In genomic region chr11:119052163-119052814, GRCh38 we compare ENCODE assay signal across 18 cellular contexts. TPM values are rescaled to one million over a fixed set of nuclear protein-coding genes. Genes with fewer than 3 reads are reported as not detected.
DNase-seq lines count a peak whose midpoint lies in the region; ATAC-seq, FAIRE-seq and TF ChIP-seq lines count a peak whose summit lies in the region.
"Had no signal": no experiment of that assay in that cellular context is flagged by ENCODE, and none has a peak within 500 bp of the region (broad histone marks: within the 10 kb centered on the region; RNA-seq: fewer than 3 reads in every experiment).

No MANE protein-coding gene starts in this region.

- SMC1A ChIA-PET in GM12878 (lab: Charles Lee; ENCODE audit: uncharacterized antibody, unreplicated experiment): interaction anchor here (0.6 to 1.6 kb wide), 4 partner anchors 9 to 263 kb away, joined by 3 to 6 read pairs (median 4); partner anchors contain the start of gene VPS11

- no peak for DNase-seq in activated T-cell treated with anti-CD3 and anti-CD28 coated beads, Interleukin-2, amount 50 U/mL, for 24 hours
- no peak for DNase-seq in activated T-cell treated with anti-CD3 and anti-CD28 coated beads, Interleukin-2, amount 50 U/mL, for 4 hours
- DNase-seq in GM12878 (ENCODE audit: low read depth, low spot score) (no peak), spleen (peak; percentile 42), GM20000 (ENCODE audit: low spot score) (no peak), coronary artery (ENCODE audit: low spot score) (no peak)
- no peak for DNase-seq in stimulated activated CD4-positive, alpha-beta T cell treated with anti-CD3 and anti-CD28 coated beads, Interleukin-4, amount 100 ng/mL, for 24 hours
- DNase-seq: activated naive CD8-positive, alpha-beta T cell treated with anti-CD3 and anti-CD28 coated beads, Interleukin-2, amount 10 ng/mL, durations not matched to agents 7 days and 5 days; brain microvascular endothelial cell; DMS79; heart right ventricle; MG63; natural killer cell; NCI-H187; psoas muscle; trophoblast cell had no signal

- H3K27ac ChIP-seq in GM12878 (ENCODE audit: control insufficient read depth, insufficient read depth) (peak overlapping the region; percentile 71), spleen (no peak overlapping the region), coronary artery (no peak overlapping the region)
- H3K27ac ChIP-seq: brain microvascular endothelial cell, heart right ventricle, psoas muscle had no signal

- H3K9me3 Mint-ChIP-seq in activated T-cell treated with anti-CD3 and anti-CD28 coated beads, Interleukin-2, amount 50 U/mL, for 24 hours: no peaks in the 10 kb centered on the region
- no peaks in the 10 kb centered on the region for H3K9me3 Mint-ChIP-seq in activated T-cell treated with anti-CD3 and anti-CD28 coated beads, Interleukin-2, amount 50 U/mL, for 4 hours
- H3K9me3 Mint-ChIP-seq: activated naive CD8-positive, alpha-beta T cell treated with anti-CD3 and anti-CD28 coated beads, Interleukin-2, amount 10 ng/mL, durations not matched to agents 7 days and 5 days; natural killer cell had no signal

- H3K4me1 Mint-ChIP-seq in activated T-cell treated with anti-CD3 and anti-CD28 coated beads, Interleukin-2, amount 50 U/mL, for 24 hours (ENCODE audit: low read depth): peaks cover 53% of the 10 kb centered on the region
- peaks cover 35% of the 10 kb centered on the region for H3K4me1 Mint-ChIP-seq in activated T-cell treated with anti-CD3 and anti-CD28 coated beads, Interleukin-2, amount 50 U/mL, for 4 hours (ENCODE audit: low read depth)

- in situ Hi-C loops in GM12878 (cut with MboI): no loop called here

- TF ChIP-seq EP300 in GM12878 (IDR thresholded peaks at IDR 0.05; ENCODE audit: borderline replicate concordance in 1 of 2, control insufficient read depth in 1 of 2, low read depth in 2 of 2, low read length in 2 of 2): no peak

- H3K9ac ChIP-seq in GM12878 (ENCODE audit: control insufficient read depth, insufficient read depth, low read length): peak overlapping the region; percentile 24; the same call in 1 of the 2 replicates

- H3K4me1 ChIP-seq in GM12878 (ENCODE audit: control insufficient read depth, insufficient read depth, low read length): peaks cover 33% of the 10 kb centered on the region
- H3K4me1 ChIP-seq in spleen: peaks cover 13 to 45% (median 19%) of the 10 kb centered on the region in 6 donors

- intact Hi-C loops in GM12878 (cut with micrococcal nuclease; ENCODE audit: unreplicated experiment) (no loop called here), spleen (cut with DNase I; ENCODE audit: low total_unique reads) (no loop called here)

- no TSS peak for BruUV-seq in GM12878 (replicated peaks; lab: Mats Ljungman, UMichigan)

- no peaks in the 10 kb centered on the region for H4K20me1 ChIP-seq in GM12878 (ENCODE audit: control insufficient read depth, insufficient read depth)

- peak overlapping the region; percentile 20 for H3K4me3 Mint-ChIP-seq in activated T-cell treated with anti-CD3 and anti-CD28 coated beads, Interleukin-2, amount 50 U/mL, for 24 hours
- H3K4me3 Mint-ChIP-seq in activated T-cell treated with anti-CD3 and anti-CD28 coated beads, Interleukin-2, amount 50 U/mL, for 4 hours: no peak overlapping the region
- H3K4me3 Mint-ChIP-seq: activated naive CD8-positive, alpha-beta T cell treated with anti-CD3 and anti-CD28 coated beads, Interleukin-2, amount 10 ng/mL, durations not matched to agents 7 days and 5 days; natural killer cell had no signal

- H3K36me3 Mint-ChIP-seq in activated T-cell treated with anti-CD3 and anti-CD28 coated beads, Interleukin-2, amount 50 U/mL, for 24 hours (ENCODE audit: low read depth): peaks cover 95% of the 10 kb centered on the region
- H3K36me3 Mint-ChIP-seq in activated T-cell treated with anti-CD3 and anti-CD28 coated beads, Interleukin-2, amount 50 U/mL, for 4 hours (ENCODE audit: insufficient read depth): peaks cover 64% of the 10 kb centered on the region

- H3K4me3 ChIP-seq in GM12878: peak overlapping the region; percentile 43; the same call in 1 of the 2 replicates
- H3K4me3 ChIP-seq in spleen: no peak overlapping the region
- no peak overlapping the region for H3K4me3 ChIP-seq in coronary artery
- H3K4me3 ChIP-seq: heart right ventricle, lung, MG63, psoas muscle had no signal

- H3K36me3 ChIP-seq in GM12878 (ENCODE audit: control insufficient read depth in 2 of 2, insufficient read depth in 2 of 2, low read length in 1 of 2) (peaks cover 39% of the 10 kb centered on the region in 2 experiments), spleen (peaks cover 4 to 82% (median 77%) of the 10 kb centered on the region in 6 donors)

- RAD21 ChIA-PET in GM12878 (lab: Charles Lee; ENCODE audit: unreplicated experiment): interaction anchor here (0.8 to 2.8 kb wide), 5 partner anchors 14 to 269 kb away, joined by 3 to 20 read pairs (median 4); partner anchors contain the start of genes HMBS and VPS11

- ATAC-seq in activated T-cell treated with anti-CD3 and anti-CD28 coated beads, Interleukin-2, amount 50 U/mL, for 4 hours: no peak
- ATAC-seq in HG02588 (IDR thresholded peaks at IDR 0.05; ENCODE audit: unreplicated experiment): peak; percentile 6
- no peak for ATAC-seq in GM12878
- ATAC-seq: heart right ventricle, natural killer cell, psoas muscle had no signal

- H3K4me2 ChIP-seq in GM12878 (ENCODE audit: control insufficient read depth, insufficient read depth): peak overlapping the region; percentile 61

- no peak for TF ChIP-seq POLR2A in GM12878 (IDR thresholded peaks at IDR 0.05; ENCODE audit: low read depth, low read length)
- TF ChIP-seq POLR2A in spleen (IDR thresholded peaks at IDR 0.05): no peak

- FAIRE-seq in GM12878 (lab: Jason Lieb, UNC): no peak

- no peaks in the 10 kb centered on the region for H3K27me3 Mint-ChIP-seq in activated T-cell treated with anti-CD3 and anti-CD28 coated beads, Interleukin-2, amount 50 U/mL, for 24 hours
- no peaks in the 10 kb centered on the region for H3K27me3 Mint-ChIP-seq in activated T-cell treated with anti-CD3 and anti-CD28 coated beads, Interleukin-2, amount 50 U/mL, for 4 hours (ENCODE audit: low read depth)
- H3K27me3 Mint-ChIP-seq: activated naive CD8-positive, alpha-beta T cell treated with anti-CD3 and anti-CD28 coated beads, Interleukin-2, amount 10 ng/mL, durations not matched to agents 7 days and 5 days had no signal

- WGBS in GM12878 (ENCODE audit: insufficient coverage, insufficient replicate concordance, low lambda C conversion rate, missing lambda C conversion rate): 64% methylated on average over 23 of the region's 23 CpGs
- 89 to 94% (median 90%) methylated on average over 22 to 23 of the region's 23 CpGs for WGBS in spleen, 5 donors

- POLR2A ChIA-PET in GM12878 (lab: Charles Lee): interaction anchor here (0.6 to 2.3 kb wide), 10 partner anchors 9 to 57 kb away, joined by 3 to 14 read pairs (median 6); partner anchors contain the start of genes HMBS, RPS25, TRAPPC4 and VPS11

- no peak for TF ChIP-seq RAD21 in GM12878 (IDR thresholded peaks at IDR 0.05; ENCODE audit: insufficient read depth, low read depth, low read length)

- peak overlapping the region; percentile 63 for H3K27ac Mint-ChIP-seq in activated T-cell treated with anti-CD3 and anti-CD28 coated beads, Interleukin-2, amount 50 U/mL, for 24 hours
- H3K27ac Mint-ChIP-seq: activated naive CD8-positive, alpha-beta T cell treated with anti-CD3 and anti-CD28 coated beads, Interleukin-2, amount 10 ng/mL, durations not matched to agents 7 days and 5 days had no signal

- CTCF ChIA-PET in GM12878 (lab: Yijun Ruan, JAX): interaction anchor here (0.9 to 1.9 kb wide), 5 partner anchors 15 to 41 kb away, joined by 3 to 6 read pairs (median 4); partner anchors contain the start of genes RPS25, SLC37A4, TRAPPC4 and VPS11

- H3K27me3 ChIP-seq in GM12878 (replicated peaks in 1 of 2; ENCODE audit: control insufficient read depth in 2 of 2, insufficient read depth in 2 of 2, low read length in 1 of 2): no peaks in the 10 kb centered on the region
- no peaks in the 10 kb centered on the region for H3K27me3 ChIP-seq in spleen (replicated peaks in 1 of 7)
- H3K27me3 ChIP-seq: brain microvascular endothelial cell, heart right ventricle, MG63 had no signal

- no peaks in the 10 kb centered on the region for H3K9me3 ChIP-seq in GM12878 (replicated peaks; ENCODE audit: control insufficient read depth, insufficient read depth, low read length)
- H3K9me3 ChIP-seq in spleen: no peaks in the 10 kb centered on the region
- H3K9me3 ChIP-seq: heart right ventricle, MG63, psoas muscle had no signal

- H2AFZ ChIP-seq in GM12878 (ENCODE audit: control insufficient read depth, low read depth, low read length): peak overlapping the region; percentile 9; the same call in 1 of the 2 replicates

- TF ChIP-seq CTCF in GM12878 (IDR thresholded peaks at IDR 0.05 in 2 of 3, conservative IDR thresholded peaks at IDR 0.05 in 1 of 3; ENCODE audit: control insufficient read depth in 2 of 3, extremely low read depth in 1 of 3, insufficient read depth in 1 of 3, low read depth in 3 of 3, low read length in 3 of 3): no peak
- no peak for TF ChIP-seq CTCF in spleen (IDR thresholded peaks at IDR 0.05 in 8 of 11, conservative IDR thresholded peaks at IDR 0.05 in 3 of 11)
- no peak for TF ChIP-seq CTCF in GM20000 (IDR thresholded peaks at IDR 0.05; ENCODE audit: extremely low read depth, missing control alignments)
- no peak for TF ChIP-seq CTCF in coronary artery (IDR thresholded peaks at IDR 0.05)

- peaks cover 37% of the 10 kb centered on the region for H3K79me2 ChIP-seq in GM12878 (ENCODE audit: control insufficient read depth, insufficient read depth, low read length)

RNA-seq across cellular contexts. Expression of gene HYOU1, which starts 4.7 kb away (rescaled TPM):
- 100 to 1,000 TPM; 249 to 309 (median 260) TPM for total RNA-seq in activated T-cell treated with anti-CD3 and anti-CD28 coated beads, Interleukin-2, amount 50 U/mL, for 4 hours
- total RNA-seq in GM12878 (2013; cell fraction: nucleolus; rRNA removed): 90.5 and 95.1 TPM in 2 replicates
- total RNA-seq in GM12878 (2014; rRNA removed): 90.7 and 94.9 TPM in 2 replicates
- total RNA-seq in GM12878 (2014; rRNA removed; fragmentation: Illumina TruSeq; extraction: Trizol): 80.8 and 91.5 TPM in 2 replicates
- total RNA-seq in GM12878 (2021): 133 and 156 TPM in 2 replicates
- polyA plus RNA-seq in GM12878 (2011; ENCODE audit: low read depth): 59.9 TPM
- polyA plus RNA-seq in GM12878 (2011; rRNA removed): 74.8 and 119 TPM in 2 replicates
- 141 and 144 TPM in 2 replicates for polyA plus RNA-seq in GM12878 (2011; cell fraction: cytosol; rRNA removed)
- polyA plus RNA-seq in GM12878 (2011; cell fraction: nucleus; rRNA removed): 124 and 149 TPM in 2 replicates
- 70.3 and 94.8 TPM in 2 replicates for polyA plus RNA-seq in GM12878 (2012)
- 93.2 and 121 TPM in 2 replicates for polyA plus RNA-seq in GM12878 (2014; fragmentation: Illumina TruSeq; extraction: Trizol)
- polyA plus RNA-seq in GM12878 (2014; fragmentation: Nextera tagmentation; extraction: Ambion mirVana): 10 to 100 TPM; 15.4 to 46.3 TPM
- polyA plus RNA-seq in GM12878 (2014; rRNA removed): 99.4 and 116 TPM in 2 replicates
- 100 to 1,000 TPM; 154 to 157 TPM for polyA plus RNA-seq in GM12878 (2016; fragmentation: Nextera tagmentation; extraction: Ambion mirVana)
- polyA minus RNA-seq in GM12878 (2011; rRNA and poly(A)+ RNA removed): 118 and 166 TPM in 2 replicates
- 59.7 and 60.1 TPM in 2 replicates for polyA minus RNA-seq in GM12878 (2011; cell fraction: cytosol; rRNA and poly(A)+ RNA removed)
- polyA minus RNA-seq in GM12878 (2011; cell fraction: nucleus; rRNA and poly(A)+ RNA removed): 34.5 and 59.4 TPM in 2 replicates
- total RNA-seq in spleen: 100 to 1,000 TPM in 3 of 7 donors, 10 to 100 TPM in 4; 48.2 to 131 (median 80.8) TPM
- 10 to 100 TPM; 12.3 to 22.7 (median 15.5) TPM for polyA plus RNA-seq in spleen

RNA-seq across cellular contexts. Expression of gene VPS11, which starts 15.3 kb away (rescaled TPM):
- 10 to 100 TPM; 24.1 to 31.5 (median 30.0) TPM for total RNA-seq in activated T-cell treated with anti-CD3 and anti-CD28 coated beads, Interleukin-2, amount 50 U/mL, for 4 hours
- 28.5 and 34.5 TPM in 2 replicates for total RNA-seq in GM12878 (2013; cell fraction: nucleolus; rRNA removed)
- total RNA-seq in GM12878 (2014; rRNA removed): 24.2 and 25.3 TPM in 2 replicates
- total RNA-seq in GM12878 (2014; rRNA removed; fragmentation: Illumina TruSeq; extraction: Trizol): 24.4 and 24.9 TPM in 2 replicates
- total RNA-seq in GM12878 (2021): 22.9 and 25.9 TPM in 2 replicates
- 26.6 TPM for polyA plus RNA-seq in GM12878 (2011; ENCODE audit: low read depth)
- polyA plus RNA-seq in GM12878 (2011; rRNA removed): 8.1 and 15.8 TPM in 2 replicates
- polyA plus RNA-seq in GM12878 (2011; cell fraction: cytosol; rRNA removed): 22.4 and 23.1 TPM in 2 replicates
- polyA plus RNA-seq in GM12878 (2011; cell fraction: nucleus; rRNA removed): 38.6 and 45.8 TPM in 2 replicates
- polyA plus RNA-seq in GM12878 (2012): 28.0 and 30.9 TPM in 2 replicates
- 25.1 and 25.8 TPM in 2 replicates for polyA plus RNA-seq in GM12878 (2014; fragmentation: Illumina TruSeq; extraction: Trizol)
- polyA plus RNA-seq in GM12878 (2014; fragmentation: Nextera tagmentation; extraction: Ambion mirVana): 10 to 100 TPM; 18.3 to 18.9 TPM
- 26.4 and 30.3 TPM in 2 replicates for polyA plus RNA-seq in GM12878 (2014; rRNA removed)
- polyA plus RNA-seq in GM12878 (2016; fragmentation: Nextera tagmentation; extraction: Ambion mirVana): 10 to 100 TPM; 24.6 to 26.2 TPM
- 23.1 and 26.7 TPM in 2 replicates for polyA minus RNA-seq in GM12878 (2011; rRNA and poly(A)+ RNA removed)
- polyA minus RNA-seq in GM12878 (2011; cell fraction: cytosol; rRNA and poly(A)+ RNA removed): 6.8 and 11.9 TPM in 2 replicates
- polyA minus RNA-seq in GM12878 (2011; cell fraction: nucleus; rRNA and poly(A)+ RNA removed): 11.0 and 19.9 TPM in 2 replicates
- total RNA-seq in spleen: 10 to 100 TPM; 30.1 to 48.7 (median 44.8) TPM
- polyA plus RNA-seq in spleen: 10 to 100 TPM; 41.8 to 66.7 (median 42.4) TPM

RNA-seq across cellular contexts. Expression of gene SLC37A4, which starts 21.6 kb away (rescaled TPM):
- 10 to 100 TPM; 10.1 to 13.8 (median 13.5) TPM for total RNA-seq in activated T-cell treated with anti-CD3 and anti-CD28 coated beads, Interleukin-2, amount 50 U/mL, for 4 hours
- total RNA-seq in GM12878 (2013; cell fraction: nucleolus; rRNA removed): 37.1 and 38.5 TPM in 2 replicates
- total RNA-seq in GM12878 (2014; rRNA removed): 15.5 and 17.1 TPM in 2 replicates
- 11.5 and 11.6 TPM in 2 replicates for total RNA-seq in GM12878 (2014; rRNA removed; fragmentation: Illumina TruSeq; extraction: Trizol)
- 19.2 and 20.6 TPM in 2 replicates for total RNA-seq in GM12878 (2021)
- 13.3 TPM for polyA plus RNA-seq in GM12878 (2011; ENCODE audit: low read depth)
- 22.0 and 29.7 TPM in 2 replicates for polyA plus RNA-seq in GM12878 (2011; rRNA removed)
- 45.9 and 47.6 TPM in 2 replicates for polyA plus RNA-seq in GM12878 (2011; cell fraction: cytosol; rRNA removed)
- polyA plus RNA-seq in GM12878 (2011; cell fraction: nucleus; rRNA removed): 136 and 177 TPM in 2 replicates
- polyA plus RNA-seq in GM12878 (2012): 13.9 and 18.0 TPM in 2 replicates
- polyA plus RNA-seq in GM12878 (2014; fragmentation: Illumina TruSeq; extraction: Trizol): 16.4 and 20.1 TPM in 2 replicates
- 10 to 100 TPM; 11.9 to 12.1 TPM for polyA plus RNA-seq in GM12878 (2014; fragmentation: Nextera tagmentation; extraction: Ambion mirVana)
- 25.3 and 25.8 TPM in 2 replicates for polyA plus RNA-seq in GM12878 (2014; rRNA removed)
- polyA plus RNA-seq in GM12878 (2016; fragmentation: Nextera tagmentation; extraction: Ambion mirVana): 10 to 100 TPM; 24.2 to 27.8 TPM
- 40.1 and 45.7 TPM in 2 replicates for polyA minus RNA-seq in GM12878 (2011; rRNA and poly(A)+ RNA removed)
- 5.3 and 8.1 TPM in 2 replicates for polyA minus RNA-seq in GM12878 (2011; cell fraction: cytosol; rRNA and poly(A)+ RNA removed)
- polyA minus RNA-seq in GM12878 (2011; cell fraction: nucleus; rRNA and poly(A)+ RNA removed): 21.5 and 27.0 TPM in 2 replicates
- 10 to 100 TPM in 6 of 7 donors, 1 to 10 TPM in 1; 9.9 to 26.0 (median 15.9) TPM for total RNA-seq in spleen
- 10 to 100 TPM in 2 of 3 donors, 1 to 10 TPM in 1; 8.2 to 12.6 (median 10.1) TPM for polyA plus RNA-seq in spleen

RNA-seq across cellular contexts. Expression of gene HMBS, which starts 32.4 kb away (rescaled TPM):
- total RNA-seq in activated T-cell treated with anti-CD3 and anti-CD28 coated beads, Interleukin-2, amount 50 U/mL, for 4 hours: 10 to 100 TPM; 43.7 to 64.7 (median 60.1) TPM
- 13.3 and 13.5 TPM in 2 replicates for total RNA-seq in GM12878 (2013; cell fraction: nucleolus; rRNA removed)
- total RNA-seq in GM12878 (2014; rRNA removed): 15.8 and 20.8 TPM in 2 replicates
- total RNA-seq in GM12878 (2014; rRNA removed; fragmentation: Illumina TruSeq; extraction: Trizol): 20.3 and 21.2 TPM in 2 replicates
- 50.6 and 53.0 TPM in 2 replicates for total RNA-seq in GM12878 (2021)
- 18.7 TPM for polyA plus RNA-seq in GM12878 (2011; ENCODE audit: low read depth)
- 39.6 and 52.0 TPM in 2 replicates for polyA plus RNA-seq in GM12878 (2011; rRNA removed)
- 65.9 and 86.7 TPM in 2 replicates for polyA plus RNA-seq in GM12878 (2011; cell fraction: cytosol; rRNA removed)
- 84.9 and 101 TPM in 2 replicates for polyA plus RNA-seq in GM12878 (2011; cell fraction: nucleus; rRNA removed)
- polyA plus RNA-seq in GM12878 (2012): 19.2 and 23.6 TPM in 2 replicates
- polyA plus RNA-seq in GM12878 (2014; fragmentation: Illumina TruSeq; extraction: Trizol): 39.3 and 47.4 TPM in 2 replicates
- 10 to 100 TPM; 17.7 to 27.6 TPM for polyA plus RNA-seq in GM12878 (2014; fragmentation: Nextera tagmentation; extraction: Ambion mirVana)
- polyA plus RNA-seq in GM12878 (2014; rRNA removed): 54.5 and 63.0 TPM in 2 replicates
- 10 to 100 TPM; 92.4 to 96.7 TPM for polyA plus RNA-seq in GM12878 (2016; fragmentation: Nextera tagmentation; extraction: Ambion mirVana)
- 39.4 and 52.7 TPM in 2 replicates for polyA minus RNA-seq in GM12878 (2011; rRNA and poly(A)+ RNA removed)
- polyA minus RNA-seq in GM12878 (2011; cell fraction: cytosol; rRNA and poly(A)+ RNA removed): 16.6 and 17.5 TPM in 2 replicates
- polyA minus RNA-seq in GM12878 (2011; cell fraction: nucleus; rRNA and poly(A)+ RNA removed): 21.2 and 24.7 TPM in 2 replicates
- total RNA-seq in spleen: 10 to 100 TPM in 6 of 7 donors, 1 to 10 TPM in 1; 7.4 to 42.6 (median 14.1) TPM
- 10 to 100 TPM; 22.8 to 42.0 (median 23.3) TPM for polyA plus RNA-seq in spleen

RNA-seq across cellular contexts. Expression of gene TRAPPC4, which starts 33.7 kb away (rescaled TPM):
- total RNA-seq in activated T-cell treated with anti-CD3 and anti-CD28 coated beads, Interleukin-2, amount 50 U/mL, for 4 hours: 100 to 1,000 TPM; 115 to 146 (median 131) TPM
- 40.8 and 43.0 TPM in 2 replicates for total RNA-seq in GM12878 (2013; cell fraction: nucleolus; rRNA removed)
- total RNA-seq in GM12878 (2014; rRNA removed): 76.5 and 87.1 TPM in 2 replicates
- 66.1 and 69.1 TPM in 2 replicates for total RNA-seq in GM12878 (2014; rRNA removed; fragmentation: Illumina TruSeq; extraction: Trizol)
- 62.7 and 62.8 TPM in 2 replicates for total RNA-seq in GM12878 (2021)
- 37.4 TPM for polyA plus RNA-seq in GM12878 (2011; ENCODE audit: low read depth)
- polyA plus RNA-seq in GM12878 (2011; rRNA removed): 94.2 and 105 TPM in 2 replicates
- polyA plus RNA-seq in GM12878 (2011; cell fraction: cytosol; rRNA removed): 154 and 245 TPM in 2 replicates
- polyA plus RNA-seq in GM12878 (2011; cell fraction: nucleus; rRNA removed): 71.7 and 114 TPM in 2 replicates
- polyA plus RNA-seq in GM12878 (2012): 53.1 and 53.9 TPM in 2 replicates
- polyA plus RNA-seq in GM12878 (2014; fragmentation: Illumina TruSeq; extraction: Trizol): 56.7 and 61.6 TPM in 2 replicates
- polyA plus RNA-seq in GM12878 (2014; fragmentation: Nextera tagmentation; extraction: Ambion mirVana): 100 to 1,000 TPM; 205 to 231 TPM
- 91.5 and 92.7 TPM in 2 replicates for polyA plus RNA-seq in GM12878 (2014; rRNA removed)
- polyA plus RNA-seq in GM12878 (2016; fragmentation: Nextera tagmentation; extraction: Ambion mirVana): 100 to 1,000 TPM; 188 to 196 TPM
- 80.1 and 95.1 TPM in 2 replicates for polyA minus RNA-seq in GM12878 (2011; rRNA and poly(A)+ RNA removed)
- 9.5 and 15.8 TPM in 2 replicates for polyA minus RNA-seq in GM12878 (2011; cell fraction: cytosol; rRNA and poly(A)+ RNA removed)
- polyA minus RNA-seq in GM12878 (2011; cell fraction: nucleus; rRNA and poly(A)+ RNA removed): 30.0 and 42.6 TPM in 2 replicates
- total RNA-seq in spleen: 10 to 100 TPM; 43.0 to 61.8 (median 54.4) TPM
- polyA plus RNA-seq in spleen: 10 to 100 TPM; 33.1 to 53.0 (median 47.6) TPM
